Comparison of ENCODE assay signal across 1 cellular context in the genomic region with DNA sequence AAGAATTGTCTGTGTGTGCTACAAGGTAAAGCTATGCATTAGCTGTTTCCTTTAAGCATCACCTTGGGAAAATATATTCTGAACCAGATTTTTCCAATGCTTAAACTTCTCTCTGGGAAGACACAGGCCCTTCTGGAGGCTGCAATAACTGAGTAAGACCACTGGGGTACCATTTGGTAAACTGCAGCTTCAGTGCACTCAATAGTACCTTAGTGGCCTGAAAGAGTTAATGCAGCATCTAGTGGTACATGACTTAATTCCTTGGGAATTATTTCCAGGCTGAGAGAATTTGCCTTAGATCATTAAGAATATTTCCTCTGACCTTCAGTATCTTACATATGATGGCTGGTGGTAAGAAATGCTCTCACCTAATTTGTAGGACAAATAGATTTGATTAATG.
TF ChIP-seq lines count a peak whose summit lies in the region.

No MANE protein-coding gene starts in this region.

TF ChIP-seq in GM23338, 12 proteins besides CTCF, POLR2A, EP300 and RAD21 (continued from another document):
- TF ChIP-seq JUNB (IDR thresholded peaks at IDR 0.05; ENCODE audit: unreplicated experiment) (no peak), NANOG (IDR thresholded peaks at IDR 0.05; ENCODE audit: borderline replicate concordance) (no peak), ZNF114 (CRISPR knock-in tag; IDR thresholded peaks at IDR 0.05) (no peak), STAT1 (IDR thresholded peaks at IDR 0.05; ENCODE audit: unreplicated experiment) (no peak), CREB1 (CRISPR knock-in tag; IDR thresholded peaks at IDR 0.05; ENCODE audit: low read depth) (no peak)
- TF ChIP-seq, protein P1, sequence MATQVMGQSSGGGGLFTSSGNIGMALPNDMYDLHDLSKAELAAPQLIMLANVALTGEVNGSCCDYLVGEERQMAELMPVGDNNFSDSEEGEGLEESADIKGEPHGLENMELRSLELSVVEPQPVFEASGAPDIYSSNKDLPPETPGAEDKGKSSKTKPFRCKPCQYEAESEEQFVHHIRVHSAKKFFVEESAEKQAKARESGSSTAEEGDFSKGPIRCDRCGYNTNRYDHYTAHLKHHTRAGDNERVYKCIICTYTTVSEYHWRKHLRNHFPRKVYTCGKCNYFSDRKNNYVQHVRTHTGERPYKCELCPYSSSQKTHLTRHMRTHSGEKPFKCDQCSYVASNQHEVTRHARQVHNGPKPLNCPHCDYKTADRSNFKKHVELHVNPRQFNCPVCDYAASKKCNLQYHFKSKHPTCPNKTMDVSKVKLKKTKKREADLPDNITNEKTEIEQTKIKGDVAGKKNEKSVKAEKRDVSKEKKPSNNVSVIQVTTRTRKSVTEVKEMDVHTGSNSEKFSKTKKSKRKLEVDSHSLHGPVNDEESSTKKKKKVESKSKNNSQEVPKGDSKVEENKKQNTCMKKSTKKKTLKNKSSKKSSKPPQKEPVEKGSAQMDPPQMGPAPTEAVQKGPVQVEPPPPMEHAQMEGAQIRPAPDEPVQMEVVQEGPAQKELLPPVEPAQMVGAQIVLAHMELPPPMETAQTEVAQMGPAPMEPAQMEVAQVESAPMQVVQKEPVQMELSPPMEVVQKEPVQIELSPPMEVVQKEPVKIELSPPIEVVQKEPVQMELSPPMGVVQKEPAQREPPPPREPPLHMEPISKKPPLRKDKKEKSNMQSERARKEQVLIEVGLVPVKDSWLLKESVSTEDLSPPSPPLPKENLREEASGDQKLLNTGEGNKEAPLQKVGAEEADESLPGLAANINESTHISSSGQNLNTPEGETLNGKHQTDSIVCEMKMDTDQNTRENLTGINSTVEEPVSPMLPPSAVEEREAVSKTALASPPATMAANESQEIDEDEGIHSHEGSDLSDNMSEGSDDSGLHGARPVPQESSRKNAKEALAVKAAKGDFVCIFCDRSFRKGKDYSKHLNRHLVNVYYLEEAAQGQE (IDR thresholded peaks at IDR 0.05; ENCODE audit: unreplicated experiment) = no peak
